8 cellular contexts compared by ENCODE assay signal in the genomic region with DNA sequence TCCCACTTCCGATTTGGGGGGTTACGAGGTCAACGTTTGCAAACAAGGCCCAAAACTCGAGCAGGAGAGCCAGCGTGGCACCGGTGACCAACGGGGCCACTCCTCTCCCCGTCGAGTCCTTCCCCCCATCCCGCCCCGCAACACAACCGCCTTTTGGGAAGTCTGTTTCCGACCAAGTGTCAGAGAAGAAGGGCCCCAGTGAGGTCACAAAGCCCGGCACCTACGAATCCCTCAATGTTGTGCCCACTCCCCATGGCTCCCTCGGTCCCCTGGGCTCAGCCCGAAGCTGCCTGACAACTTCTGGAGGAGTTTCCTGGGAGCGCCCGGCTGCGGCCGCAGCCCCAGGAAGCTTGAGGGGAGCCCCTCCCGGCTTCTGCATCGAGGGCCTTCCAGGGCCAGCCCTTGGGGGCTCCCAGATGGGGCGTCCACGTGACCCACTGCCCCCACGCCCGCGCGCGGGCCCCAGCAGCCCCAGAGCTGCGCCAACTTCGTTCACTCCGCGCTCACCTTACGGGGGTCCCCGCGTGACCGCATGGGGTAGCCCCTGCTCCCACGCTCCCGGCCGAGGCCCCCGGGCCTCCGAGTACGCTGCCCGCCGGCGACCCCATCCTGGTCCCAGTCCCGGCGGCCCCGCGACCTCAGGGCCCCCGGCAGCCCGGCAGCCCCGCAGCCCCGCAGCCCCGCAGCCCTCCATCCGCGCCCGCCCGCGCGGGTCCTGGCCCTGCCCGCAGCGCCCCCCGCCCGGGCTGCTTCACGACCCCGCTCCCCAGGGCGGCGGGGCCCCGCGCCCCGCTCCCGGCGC. TPM values are rescaled to one million over a fixed set of nuclear protein-coding genes. Genes with fewer than 3 reads are reported as not detected.
DNase-seq lines count a peak whose midpoint lies in the region; ATAC-seq and TF ChIP-seq lines count a peak whose summit lies in the region.

No MANE protein-coding gene starts in this region.

- peak overlapping the region; percentile 95 to 100 (median 99) for H3K4me2 ChIP-seq in BLaER1 treated with 17β-estradiol and CSF1 and Interleukin-3, amounts not matched to agents 10 nM and 100 nM

- ATAC-seq in GM19025 (IDR thresholded peaks at IDR 0.05; ENCODE audit: low read depth, unreplicated experiment) = peak; percentile 11

- peak overlapping the region; percentile 89 to 98 (median 94) for H3K27ac ChIP-seq in BLaER1 treated with 17β-estradiol and CSF1 and Interleukin-3, amounts not matched to agents 10 nM and 100 nM
- H3K27ac ChIP-seq in KOPT-K1 (ENCODE audit: low read depth, low read length, poor library complexity, severe bottlenecking) = peak overlapping the region; percentile 62
- peak overlapping the region; percentile 80 to 83 for H3K27ac ChIP-seq in ascending aorta
- peak overlapping the region; percentile 70 for H3K27ac ChIP-seq in skeletal muscle tissue (ENCODE audit: low read depth, low read length)

- no peaks in the 10 kb centered on the region for H3K27me3 ChIP-seq in BLaER1 treated with 17β-estradiol and CSF1 and Interleukin-3, amounts not matched to agents 10 nM and 100 nM
- H3K27me3 ChIP-seq in ascending aorta (no peaks in the 10 kb centered on the region), iPS-15b (ENCODE audit: control insufficient read depth, insufficient read depth, low read length) (no peaks in the 10 kb centered on the region), skeletal muscle tissue (ENCODE audit: control insufficient read depth in 3 of 3, insufficient read depth in 3 of 3, low read length in 3 of 3) (no peaks in the 10 kb centered on the region)

- no peaks in the 10 kb centered on the region for H3K9me3 ChIP-seq in BLaER1 treated with 17β-estradiol and CSF1 and Interleukin-3, amounts not matched to agents 10 nM and 100 nM (replicated peaks in 1 of 11)
- H3K9me3 ChIP-seq in KOPT-K1 (ENCODE audit: insufficient read depth, low read length, poor library complexity, severe bottlenecking) (no peaks in the 10 kb centered on the region), ascending aorta (no peaks in the 10 kb centered on the region), iPS-15b (ENCODE audit: control insufficient read depth, insufficient read depth, low read length) (no peaks in the 10 kb centered on the region), skeletal muscle tissue (ENCODE audit: control insufficient read depth in 3 of 3, low read length in 3 of 3) (no peaks in the 10 kb centered on the region)

- H3K4me1 ChIP-seq in BLaER1 treated with 17β-estradiol and CSF1 and Interleukin-3, amounts not matched to agents 10 nM and 100 nM = peaks cover 34 to 52% (median 46%) of the 10 kb centered on the region in 10 experiments
- H3K4me1 ChIP-seq in ascending aorta = peaks cover 3 to 23% of the 10 kb centered on the region in 2 donors
- peaks cover 9% of the 10 kb centered on the region for H3K4me1 ChIP-seq in iPS-15b (ENCODE audit: control insufficient read depth, insufficient read depth, low read length)
- H3K4me1 ChIP-seq in skeletal muscle tissue (ENCODE audit: control insufficient read depth in 3 of 3, insufficient read depth in 3 of 3, low read length in 3 of 3) = peaks cover 30 to 38% (median 32%) of the 10 kb centered on the region in 3 donors

- peak overlapping the region; percentile 92 to 100 (median 96) for H3K9ac ChIP-seq in BLaER1 treated with 17β-estradiol and CSF1 and Interleukin-3, amounts not matched to agents 10 nM and 100 nM
- H3K9ac ChIP-seq in iPS-15b (ENCODE audit: low read depth, low read length) = peak overlapping the region; percentile 97
- H3K9ac ChIP-seq in skeletal muscle tissue (ENCODE audit: low read depth in 1 of 3, low read length in 3 of 3) = peak overlapping the region; percentile 54 to 76 (median 75)

- peak overlapping the region; percentile 89 to 100 (median 98) for H3K4me3 ChIP-seq in BLaER1 treated with 17β-estradiol and CSF1 and Interleukin-3, amounts not matched to agents 10 nM and 100 nM
- H3K4me3 ChIP-seq in ascending aorta (peak overlapping the region; percentile 79 to 98), iPS-15b (ENCODE audit: low read depth, low read length) (peak overlapping the region; percentile 93), skeletal muscle tissue (ENCODE audit: low read length in 3 of 3) (peak overlapping the region; percentile 59 to 72 (median 71))

- intact Hi-C loops in ascending aorta (cut with DNase I) = loop anchor here (2.0 kb wide), 2 partner anchors 38 to 330 kb away; a partner anchor contains a TSS

- no peak for TF ChIP-seq CTCF in ascending aorta (IDR thresholded peaks at IDR 0.05)

- H3K36me3 ChIP-seq in BLaER1 treated with 17β-estradiol and CSF1 and Interleukin-3, amounts not matched to agents 10 nM and 100 nM = peaks cover 10 to 23% (median 18%) of the 10 kb centered on the region in 11 experiments; a peak in 20 of 22 replicates
- H3K36me3 ChIP-seq in KOPT-K1 (ENCODE audit: insufficient read depth, low read length) (peaks cover 17% of the 10 kb centered on the region; the same call in 1 of the 2 replicates), ascending aorta (peaks cover 3 to 6% of the 10 kb centered on the region in 2 donors), iPS-15b (ENCODE audit: control insufficient read depth, insufficient read depth, low read length) (peaks cover 16% of the 10 kb centered on the region), skeletal muscle tissue (ENCODE audit: control insufficient read depth in 3 of 3, insufficient read depth in 3 of 3, low read length in 3 of 3) (peaks cover 4 to 6% (median 5%) of the 10 kb centered on the region in 3 donors)

- peaks cover 0 to 37% (median 11%) of the 10 kb centered on the region in 11 experiments; a peak in 9 of 22 replicates for H4K20me1 ChIP-seq in BLaER1 treated with 17β-estradiol and CSF1 and Interleukin-3, amounts not matched to agents 10 nM and 100 nM

- DNase-seq in ascending aorta (ENCODE audit: low spot score in 2 of 2) (no peak), SW 1271 (lab: John Stamatoyannopoulos, UW) (no peak), NCI-H2081 treated with DMSO at 0.1 percent for 48 hours (lab: John Stamatoyannopoulos, UW) (no peak)

RNA-seq across cellular contexts. Expression of a gene that starts 1.1 kb away (rescaled TPM):
- 39.6 TPM for total RNA-seq in ascending aorta
- 76.2 TPM for total RNA-seq in skeletal muscle tissue

RNA-seq across cellular contexts. Expression of a gene that starts 37.3 kb away (rescaled TPM):
- 0.85 TPM for total RNA-seq in ascending aorta
- 12.0 TPM for total RNA-seq in skeletal muscle tissue

RNA-seq across cellular contexts. Expression of a gene that starts 37.6 kb away (rescaled TPM):
- 21.6 TPM for total RNA-seq in ascending aorta
- total RNA-seq in skeletal muscle tissue = 44.9 TPM
